22 cellular contexts compared by ENCODE assay signal in genomic region chr9:126624912-126625311, GRCh38. TPM values are rescaled to one million over a fixed set of nuclear protein-coding genes. Genes with fewer than 3 reads are reported as not detected.
A peak's percentile ranks its signal among the peaks of the same experiment; 100 is the strongest.
DNase-seq lines count a peak whose midpoint lies in the region; ATAC-seq, FAIRE-seq and TF ChIP-seq lines count a peak whose summit lies in the region.
"Had no signal": no experiment of that assay in that cellular context is flagged by ENCODE, and none has a peak within 500 bp of the region (broad histone marks: within the 10 kb centered on the region; RNA-seq: fewer than 3 reads in every experiment).

No MANE protein-coding gene starts in this region.

- H3K27me3 Mint-ChIP-seq in CD4-positive, alpha-beta T cell: peaks cover 88% of the 10 kb centered on the region
- peaks cover 62% of the 10 kb centered on the region for H3K27me3 Mint-ChIP-seq in activated T-helper 17 cell treated with anti-CD3 and anti-CD28 coated beads, Interleukin-2, amount 50 U/mL, for 72 hours
- peaks cover 36% of the 10 kb centered on the region for H3K27me3 Mint-ChIP-seq in memory B cell

- WGBS in A549 (ENCODE audit: missing lambda C conversion rate): 77% methylated on average over 23 of the region's 27 CpGs
- WGBS in testis, 2 donors: 11 to 12% methylated on average over 11 to 27 of the region's 27 CpGs

- TF ChIP-seq RAD21 in A549 (conservative IDR thresholded peaks at IDR 0.05 in 1 of 2, IDR thresholded peaks at IDR 0.05 in 1 of 2): no peak

- no peak overlapping the region for H3K27ac ChIP-seq in A549
- no peak overlapping the region for H3K27ac ChIP-seq in CD4-positive, alpha-beta T cell (ENCODE audit: low read depth, low read length)
- no peak overlapping the region for H3K27ac ChIP-seq in testis
- H3K27ac ChIP-seq: ovary, SJSA1, thoracic aorta had no signal

- peak overlapping the region; percentile 48 for H3K4me3 Mint-ChIP-seq in CD4-positive, alpha-beta T cell
- H3K4me3 Mint-ChIP-seq in activated T-helper 17 cell treated with anti-CD3 and anti-CD28 coated beads, Interleukin-2, amount 50 U/mL, for 72 hours: peak overlapping the region; percentile 66
- H3K4me3 Mint-ChIP-seq in memory B cell: peak overlapping the region; percentile 32

- H3K4me3 ChIP-seq in A549: no peak overlapping the region; the same call in 2 of the 3 replicates
- no peak overlapping the region for H3K4me3 ChIP-seq in testis
- H3K4me3 ChIP-seq: SJSA1 had no signal

- H3K9me3 ChIP-seq in A549: no peaks in the 10 kb centered on the region
- H3K9me3 ChIP-seq in CD4-positive, alpha-beta T cell (ENCODE audit: control insufficient read depth, low read length): no peaks in the 10 kb centered on the region
- H3K9me3 ChIP-seq in testis: no peaks in the 10 kb centered on the region
- H3K9me3 ChIP-seq: BE2C, ovary, SJSA1, thoracic aorta had no signal

- no peak for TF ChIP-seq EP300 in A549 (IDR thresholded peaks at IDR 0.05)

- no peak for DNase-seq in A549 (ENCODE audit: low read depth in 1 of 2, low spot score in 1 of 2)
- DNase-seq in CD4-positive, alpha-beta T cell: no peak
- DNase-seq in memory B cell (ENCODE audit: low spot score in 2 of 2): no peak
- no peak for DNase-seq in GM12892 (ENCODE audit: insufficient read length)
- DNase-seq in NCI-H69 (lab: John Stamatoyannopoulos, UW): no peak
- no peak for DNase-seq in testis
- DNase-seq: activated CD4-positive, alpha-beta T cell treated with anti-CD3 and anti-CD28 coated beads for 1 hour; BE2C; DMS 273 treated with DMSO at 0.1 percent for 48 hours; GF-D8; hypothalamus; IMR-90; MV-4-11; NCI-H2029; ovary; PC-3; stimulated activated CD4-positive, alpha-beta T cell treated with anti-CD3 and anti-CD28 coated beads, Interleukin-4, amount 100 ng/mL, for 24 hours had no signal

- CTCF ChIA-PET in A549 (lab: Yijun Ruan, JAX): interaction anchor here (1.3 kb wide), 1 partner anchor 65 kb away, joined by 4 read pairs; no protein-coding TSS in a partner anchor
- CTCF ChIA-PET in CD4-positive, alpha-beta T cell (lab: Charles Lee): no interaction called here

- H3K27me3 ChIP-seq in CD4-positive, alpha-beta T cell (ENCODE audit: control insufficient read depth, insufficient read depth, low read length): peaks cover 97% of the 10 kb centered on the region
- H3K27me3 ChIP-seq in testis: no peaks in the 10 kb centered on the region

- no peaks in the 10 kb centered on the region for H3K36me3 Mint-ChIP-seq in CD4-positive, alpha-beta T cell (ENCODE audit: low read depth)
- H3K36me3 Mint-ChIP-seq in activated T-helper 17 cell treated with anti-CD3 and anti-CD28 coated beads, Interleukin-2, amount 50 U/mL, for 72 hours (ENCODE audit: low read depth): no peaks in the 10 kb centered on the region
- no peaks in the 10 kb centered on the region for H3K36me3 Mint-ChIP-seq in memory B cell

- POLR2A ChIA-PET in A549 (lab: Yijun Ruan, JAX): no interaction called here
- POLR2A ChIA-PET in CD4-positive, alpha-beta T cell (lab: Charles Lee): no interaction called here

- ATAC-seq in A549 (no peak), memory B cell (ENCODE audit: low read depth) (no peak)
- ATAC-seq in CD4-positive, alpha-beta T cell (ENCODE audit: poor library complexity): no peak
- ATAC-seq in activated T-helper 17 cell treated with anti-CD3 and anti-CD28 coated beads, Interleukin-2, amount 50 U/mL, for 72 hours (replicated peaks): no peak

- H3K36me3 ChIP-seq in testis (ENCODE audit: low read depth, missing control alignments): no peaks in the 10 kb centered on the region
- H3K36me3 ChIP-seq: BE2C, ovary, SJSA1, thoracic aorta had no signal

- intact Hi-C loops in CD4-positive, alpha-beta T cell (cut with DNase I, micrococcal nuclease): no loop called here
- intact Hi-C loops in testis (cut with DNase I; ENCODE audit: low total_unique reads): no loop called here

- peaks cover 8% of the 10 kb centered on the region for H3K4me1 Mint-ChIP-seq in CD4-positive, alpha-beta T cell (ENCODE audit: low read depth)
- H3K4me1 Mint-ChIP-seq in activated T-helper 17 cell treated with anti-CD3 and anti-CD28 coated beads, Interleukin-2, amount 50 U/mL, for 72 hours: no peaks in the 10 kb centered on the region
- H3K4me1 Mint-ChIP-seq in memory B cell: peaks cover 11% of the 10 kb centered on the region

- H3K4me1 ChIP-seq in A549: peaks cover 2% of the 10 kb centered on the region; the same call in 1 of the 3 replicates
- H3K4me1 ChIP-seq in testis: peaks cover 13% of the 10 kb centered on the region
- H3K4me1 ChIP-seq: BE2C, SJSA1 had no signal

- TF ChIP-seq POLR2A in A549 (IDR thresholded peaks at IDR 0.05; ENCODE audit: low read length) (no peak), GM12892 (IDR thresholded peaks at IDR 0.05; ENCODE audit: low read depth, low read length) (no peak), testis (IDR thresholded peaks at IDR 0.05) (no peak)

- no peak overlapping the region for H3K27ac Mint-ChIP-seq in CD4-positive, alpha-beta T cell
- no peak overlapping the region for H3K27ac Mint-ChIP-seq in activated T-helper 17 cell treated with anti-CD3 and anti-CD28 coated beads, Interleukin-2, amount 50 U/mL, for 72 hours
- no peak overlapping the region for H3K27ac Mint-ChIP-seq in memory B cell

- TF ChIP-seq CTCF in A549 (IDR thresholded peaks at IDR 0.05): no peak
- TF ChIP-seq CTCF in CD4-positive, alpha-beta T cell (IDR thresholded peaks at IDR 0.05): no peak
- no peak for TF ChIP-seq CTCF in testis (IDR thresholded peaks at IDR 0.05)

- no peaks in the 10 kb centered on the region for H3K9me3 Mint-ChIP-seq in CD4-positive, alpha-beta T cell
- H3K9me3 Mint-ChIP-seq in activated T-helper 17 cell treated with anti-CD3 and anti-CD28 coated beads, Interleukin-2, amount 50 U/mL, for 72 hours: no peaks in the 10 kb centered on the region
- H3K9me3 Mint-ChIP-seq in memory B cell: no peaks in the 10 kb centered on the region

- H3K4me2 ChIP-seq in A549: peak overlapping the region; percentile 78; the same call in 2 of the 3 replicates

- FAIRE-seq in A549 (lab: Jason Lieb, UNC): no peak
- FAIRE-seq in GM12892 (lab: Jason Lieb, UNC): no peak
- FAIRE-seq: endometrium had no signal

TF ChIP-seq in A549, 52 proteins besides CTCF, POLR2A, EP300 and RAD21:
- TF ChIP-seq SREBF2 (IDR thresholded peaks at IDR 0.05) (no peak), HOXA7 (CRISPR knock-in tag; IDR thresholded peaks at IDR 0.05) (no peak), TFCP2L1 (CRISPR knock-in tag; IDR thresholded peaks at IDR 0.05) (no peak), PBX3 (IDR thresholded peaks at IDR 0.05) (no peak), MAX (IDR thresholded peaks at IDR 0.05) (no peak), CHD2 (IDR thresholded peaks at IDR 0.05; ENCODE audit: low read length, partially characterized antibody) (no peak), ELK1 (IDR thresholded peaks at IDR 0.05; ENCODE audit: low read depth, low read length) (no peak), RFX5 (IDR thresholded peaks at IDR 0.05) (no peak), KDM1A (IDR thresholded peaks at IDR 0.05; ENCODE audit: low read depth) (no peak)

RNA-seq across cellular contexts. Expression of gene LMX1B, which starts 11.2 kb away (rescaled TPM):
- polyA plus RNA-seq in A549 (2011; rRNA removed) (0.41 and 0.48 TPM in 2 replicates), A549 (2017; fragmentation: RNase III; extraction: RNeasy Plus Mini Kit Qiagen cat#74134 plus additional on column Dnase treatment) (0.56 to 0.98 TPM (median 0.57 TPM) in 3 replicates), testis (ENCODE audit: insufficient read depth, low read depth, low replicate concordance) (2.8 TPM)
- 0.99 and 1.5 TPM in 2 replicates for polyA plus RNA-seq in A549 (2012; cell fraction: cytosol; rRNA removed)
- polyA plus RNA-seq in A549 (2012; cell fraction: nucleus; rRNA removed): 1.2 and 1.5 TPM in 2 replicates
- polyA minus RNA-seq in A549 (2011; rRNA and poly(A)+ RNA removed): 0.37 and 0.49 TPM in 2 replicates
- not detected for total RNA-seq in CD4-positive, alpha-beta T cell
- total RNA-seq in activated T-helper 17 cell treated with anti-CD3 and anti-CD28 coated beads, Interleukin-2, amount 50 U/mL, for 72 hours: not detected
- not detected for polyA plus RNA-seq in GM12892 (2012; ENCODE audit: missing spikeins)
- total RNA-seq in testis: 1 to 10 TPM; 7.6 TPM
- total RNA-seq: IMR-90, mononuclear cell, SJSA1, thoracic aorta had no signal
- polyA plus RNA-seq: IMR-90 had no signal

Comparison
In these comparisons a context has a peak if more than half of its experiments do, and no peak if none do; other contexts are left out.
1. RNA of gene LMX1B, which starts 11.2 kb away (total RNA-seq): 7.6 TPM in testis; not detected in CD4-positive, alpha-beta T cell and not detected in activated T-helper 17 cell treated with anti-CD3 and anti-CD28 coated beads, Interleukin-2, amount 50 U/mL, for 72 hours; every median in the first group is over 4 times any median in the second.
2. Peak in every context shown above with its lines, with median percentiles within 50 percentile points of each other: H3K4me3 Mint-ChIP-seq.